14 cellular contexts compared by ENCODE assay signal in the genomic region with DNA sequence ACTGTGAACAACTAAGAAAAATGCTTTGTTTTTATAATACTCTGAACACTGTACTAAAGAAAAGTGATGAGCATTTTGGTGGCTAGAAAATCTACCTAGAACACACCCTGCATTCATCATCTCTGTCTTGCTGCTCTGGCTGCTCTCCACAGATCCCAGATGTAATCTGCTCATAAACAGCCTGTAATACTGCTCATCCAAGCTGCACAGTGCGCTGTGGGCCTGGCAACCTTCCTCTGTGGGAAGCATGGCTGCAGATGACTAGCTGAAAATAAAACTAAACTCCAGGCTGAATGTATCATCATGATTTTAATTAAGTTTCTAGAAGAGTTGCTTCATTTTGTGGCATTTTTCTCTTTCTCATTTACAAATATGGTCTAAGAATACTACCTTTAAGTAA.
DNase-seq lines count a peak whose midpoint lies in the region; ATAC-seq and TF ChIP-seq lines count a peak whose summit lies in the region.
"Had no signal": no experiment of that assay in that cellular context is flagged by ENCODE, and none has a peak within 500 bp of the region (broad histone marks: within the 10 kb centered on the region; RNA-seq: fewer than 3 reads in every experiment).

No MANE protein-coding gene starts in this region.

- DNase-seq in BJ (ENCODE audit: low read depth): peak; percentile 84
- DNase-seq in amniotic epithelial cell (ENCODE audit: low read depth): peak; percentile 44
- DNase-seq in glomerular visceral epithelial cell (ENCODE audit: extremely low spot score): peak; percentile 1
- peak; percentile 28 for DNase-seq in pons (ENCODE audit: low spot score)
- no peak for DNase-seq in activated CD4-positive, alpha-beta T cell treated with anti-CD3 and anti-CD28 coated beads, Interleukin-2, amount 50 U/mL, for 48 hours
- DNase-seq in NCI-H1436 (lab: John Stamatoyannopoulos, UW): no peak
- no peak for DNase-seq in LoVo (ENCODE audit: low spot score)
- DNase-seq: activated CD8-positive, alpha-beta T cell treated with anti-CD3 and anti-CD28 coated beads, Interleukin-2, amount 10 ng/mL, durations not matched to agents 7 days and 5 days; central memory CD4-positive, alpha-beta T cell; immature natural killer cell; NCI-H1436 treated with DMSO at 0.1 percent for 48 hours; small intestine had no signal

- no peaks in the 10 kb centered on the region for H3K27me3 ChIP-seq in BJ (ENCODE audit: control insufficient read depth, insufficient read depth, low read length)

- CTCF ChIA-PET in BJ (lab: Yijun Ruan, JAX): interaction anchor here (0.9 to 1.1 kb wide), 2 partner anchors 106 to 131 kb away, joined by 3 read pairs; no protein-coding TSS in a partner anchor

- ATAC-seq in GM19035 (IDR thresholded peaks at IDR 0.05; ENCODE audit: unreplicated experiment): no peak
- ATAC-seq: activated CD8-positive, alpha-beta T cell treated with anti-CD3 and anti-CD28 coated beads, Interleukin-2, amount 10 ng/mL, durations not matched to agents 7 days and 5 days; stimulated activated memory B cell treated with anti-CD40 and anti-IgM and Interleukin-4, amounts not matched to agents 10 μg/mL and 1 μg/mL and 100 μg/mL, for 72 hours had no signal

- H3K4me3 ChIP-seq in BJ (ENCODE audit: low read depth, low read length): no peak overlapping the region

- POLR2A ChIA-PET in BJ (lab: Charles Lee): no interaction called here

- no peak for TF ChIP-seq CTCF in BJ (IDR thresholded peaks at IDR 0.05; ENCODE audit: insufficient read depth, low read depth, low read length)

- H3K36me3 ChIP-seq in BJ (ENCODE audit: control insufficient read depth, insufficient read depth, low read length): no peaks in the 10 kb centered on the region

Comparison
In these comparisons a context has a peak if more than half of its experiments do, and no peak if none do; other contexts are left out.
1. DNase-seq: peak in BJ (single experiment), amniotic epithelial cell (single experiment), glomerular visceral epithelial cell (single experiment) and pons (single experiment); none in activated CD4-positive, alpha-beta T cell treated with anti-CD3 and anti-CD28 coated beads, Interleukin-2, amount 50 U/mL, for 48 hours (0 of 2), NCI-H1436 (single experiment) and LoVo (single experiment).